Comparison of ENCODE assay signal across 18 cellular contexts in the genomic region with DNA sequence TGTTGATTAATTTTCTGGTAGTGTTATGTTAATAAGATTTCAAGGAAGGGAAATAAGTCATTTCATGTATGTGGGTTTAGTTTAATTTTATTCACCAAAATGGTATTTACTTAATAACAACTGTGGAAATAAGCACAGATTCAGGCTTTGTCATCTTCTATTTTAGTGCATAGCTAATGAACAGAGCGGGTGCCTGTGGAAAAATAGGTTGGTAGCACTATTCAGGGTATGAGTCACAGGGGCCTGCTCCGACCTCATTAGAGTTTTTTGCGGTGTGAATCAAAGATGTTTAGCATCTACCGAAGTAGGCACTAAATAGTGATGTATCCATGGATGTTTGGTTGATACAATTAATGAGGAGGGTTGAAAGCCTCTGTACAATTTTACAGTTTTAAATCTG.
DNase-seq lines count a peak whose midpoint lies in the region; ATAC-seq and TF ChIP-seq lines count a peak whose summit lies in the region.
"Had no signal": no experiment of that assay in that cellular context is flagged by ENCODE, and none has a peak within 500 bp of the region (broad histone marks: within the 10 kb centered on the region; RNA-seq: fewer than 3 reads in every experiment).

No MANE protein-coding gene starts in this region.

- TF ChIP-seq CTCF in epithelial cell of esophagus (IDR thresholded peaks at IDR 0.05; ENCODE audit: insufficient read depth, low read depth, low read length, missing control alignments), result no peak
- no peak for TF ChIP-seq CTCF in left lung (IDR thresholded peaks at IDR 0.05)
- no peak for TF ChIP-seq CTCF in adrenal gland (IDR thresholded peaks at IDR 0.05)

- TF ChIP-seq POLR2A in adrenal gland (IDR thresholded peaks at IDR 0.05), result no peak

- DNase-seq in EL (peak; percentile 67), M059J (ENCODE audit: low read depth) (peak; percentile 84), epithelial cell of esophagus (ENCODE audit: low read depth) (peak; percentile 37), renal cortical epithelial cell (ENCODE audit: low read depth) (peak; percentile 64), NAMALWA (ENCODE audit: low spot score) (no peak), left lung (no peak), adrenal gland (no peak)
- no peak for DNase-seq in activated CD4-positive, CD25-positive, alpha-beta regulatory T cell treated with anti-CD3 and anti-CD28 coated beads, Interleukin-2, amount 50 U/mL, for 72 hours
- DNase-seq: C1 segment of cervical spinal cord, DMS 273 treated with DMSO at 0.1 percent for 48 hours, KG1, MM.1S, NCI-H187 treated with DMSO at 0.1 percent for 48 hours, NCI-H446 treated with DMSO at 0.1 percent for 48 hours, NCI-H748 treated with DMSO at 0.1 percent for 48 hours had no signal

- no peaks in the 10 kb centered on the region for H3K4me1 ChIP-seq in left lung
- H3K4me1 ChIP-seq in adrenal gland (replicated peaks in 1 of 2), result no peaks in the 10 kb centered on the region

- no peaks in the 10 kb centered on the region for H3K27me3 ChIP-seq in left lung
- no peaks in the 10 kb centered on the region for H3K27me3 ChIP-seq in adrenal gland

- no peak for ATAC-seq in left lung
- ATAC-seq: HCT116 had no signal

- H3K36me3 ChIP-seq in left lung (no peaks in the 10 kb centered on the region), adrenal gland (replicated peaks in 1 of 2) (no peaks in the 10 kb centered on the region)

- 91 to 95% (median 91%) methylated on average over 4 of the region's 4 CpGs for WGBS in adrenal gland, 4 donors

- intact Hi-C loops in left lung (cut with DNase I) (no loop called here), adrenal gland (cut with DNase I) (no loop called here)

- H3K9me3 ChIP-seq in left lung, result no peaks in the 10 kb centered on the region
- no peaks in the 10 kb centered on the region for H3K9me3 ChIP-seq in adrenal gland (replicated peaks in 1 of 3)

- no peak overlapping the region for H3K4me3 ChIP-seq in epithelial cell of esophagus (ENCODE audit: low read length)
- no peak overlapping the region for H3K4me3 ChIP-seq in left lung
- no peak overlapping the region for H3K4me3 ChIP-seq in adrenal gland
- H3K4me3 ChIP-seq: PC-9, SK-N-MC had no signal

- H3K27ac ChIP-seq in left lung (no peak overlapping the region), adrenal gland (no peak overlapping the region)
- H3K27ac ChIP-seq: PC-9, SK-N-MC had no signal

Comparison
In these comparisons a context has a peak if more than half of its experiments do, and no peak if none do; other contexts are left out.
1. DNase-seq: peak in EL (single experiment), M059J (single experiment), epithelial cell of esophagus (single experiment) and renal cortical epithelial cell (single experiment); none in activated CD4-positive, CD25-positive, alpha-beta regulatory T cell treated with anti-CD3 and anti-CD28 coated beads, Interleukin-2, amount 50 U/mL, for 72 hours (single experiment), NAMALWA (single experiment), left lung (0 of 2) and adrenal gland (0 of 7).